Comparison of ENCODE assay signal across 1 cellular context in the genomic region with DNA sequence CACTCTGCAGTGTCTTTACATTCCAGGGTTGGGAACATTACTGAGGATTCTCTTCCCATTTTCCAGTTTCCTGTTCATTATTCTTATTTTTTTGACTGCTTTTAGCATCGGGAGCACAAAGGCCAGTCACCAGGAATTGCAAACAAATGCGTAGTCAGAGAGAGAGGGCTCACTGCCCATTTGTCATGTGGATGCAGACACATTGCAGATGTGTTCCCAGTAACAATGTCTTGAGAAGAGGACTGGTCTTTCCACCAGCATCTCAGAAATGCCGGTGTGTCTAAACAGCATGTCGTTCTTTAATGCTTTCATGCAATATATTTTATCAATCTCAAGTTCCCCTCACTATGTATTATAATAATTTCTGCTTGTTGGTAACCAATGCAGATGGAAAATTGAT.
TF ChIP-seq lines count a peak whose summit lies in the region.

No MANE protein-coding gene starts in this region.

TF ChIP-seq in WTC11, 78 proteins besides CTCF, POLR2A, EP300 and RAD21 (continued from another document):
- TF ChIP-seq, protein P1, sequence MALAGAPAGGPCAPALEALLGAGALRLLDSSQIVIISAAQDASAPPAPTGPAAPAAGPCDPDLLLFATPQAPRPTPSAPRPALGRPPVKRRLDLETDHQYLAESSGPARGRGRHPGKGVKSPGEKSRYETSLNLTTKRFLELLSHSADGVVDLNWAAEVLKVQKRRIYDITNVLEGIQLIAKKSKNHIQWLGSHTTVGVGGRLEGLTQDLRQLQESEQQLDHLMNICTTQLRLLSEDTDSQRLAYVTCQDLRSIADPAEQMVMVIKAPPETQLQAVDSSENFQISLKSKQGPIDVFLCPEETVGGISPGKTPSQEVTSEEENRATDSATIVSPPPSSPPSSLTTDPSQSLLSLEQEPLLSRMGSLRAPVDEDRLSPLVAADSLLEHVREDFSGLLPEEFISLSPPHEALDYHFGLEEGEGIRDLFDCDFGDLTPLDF (CRISPR knock-in tag; IDR thresholded peaks at IDR 0.05), result no peak
- no peak for TF ChIP-seq TP53 (CRISPR knock-in tag; IDR thresholded peaks at IDR 0.05)
